Comparison of ENCODE assay signal across 27 cellular contexts in genomic region chr13:73167046-73167820, GRCh38.
DNase-seq lines count a peak whose midpoint lies in the region; ATAC-seq and TF ChIP-seq lines count a peak whose summit lies in the region.
"Had no signal": no experiment of that assay in that cellular context is flagged by ENCODE, and none has a peak within 500 bp of the region (broad histone marks: within the 10 kb centered on the region; RNA-seq: fewer than 3 reads in every experiment).

No MANE protein-coding gene starts in this region.

- H3K36me3 ChIP-seq in transverse colon (no peaks in the 10 kb centered on the region), testis (ENCODE audit: low read depth, missing control alignments) (no peaks in the 10 kb centered on the region)
- H3K36me3 ChIP-seq: adrenal gland, brain microvascular endothelial cell, gastrocnemius medialis, pancreas, right atrium auricular region, thoracic aorta, WERI-Rb-1 had no signal

- no peak overlapping the region for H3K4me3 ChIP-seq in transverse colon
- no peak overlapping the region for H3K4me3 ChIP-seq in testis
- H3K4me3 ChIP-seq: adrenal gland, gastrocnemius medialis, pancreas, right atrium auricular region, thoracic aorta had no signal

- DNase-seq in NCI-H82 (lab: John Stamatoyannopoulos, UW) (peak; percentile 10), NCI-H82 treated with DMSO at 0.1 percent for 48 hours (lab: John Stamatoyannopoulos, UW; ENCODE audit: unreplicated experiment) (no peak), astrocyte of the hippocampus (ENCODE audit: low read depth, low spot score) (peak; percentile 11), foreskin keratinocyte (peak; percentile 20 to 26), transverse colon (no peak), GOT3 (lab: John Stamatoyannopoulos, UW) (no peak), SK-N-DZ (ENCODE audit: low spot score) (no peak), testis (no peak)
- DNase-seq: activated CD4-positive, alpha-beta T cell treated with anti-CD3 and anti-CD28 coated beads, Interleukin-2, amount 10 ng/mL, durations not matched to agents 24 days and 14 days; activated T-cell treated with anti-CD3 and anti-CD28 coated beads, Interleukin-2, amount 50 U/mL, for 4 hours; adrenal gland; brain microvascular endothelial cell; effector CD4-positive, alpha-beta T cell; EL; erythroblast; gastrocnemius medialis; KBM-7; NCI-H2107; NCI-H446; NCI-H774; pancreas; stimulated activated naive CD4-positive, alpha-beta T cell treated with Interleukin-2 at 50 U/mL for 16 hours; T1000; WERI-Rb-1 had no signal

- 39 to 52% methylated on average over 3 to 4 of the region's 4 CpGs for WGBS in transverse colon (ENCODE audit: low coverage in 1 of 2), 2 donors
- WGBS in testis, 2 donors = 59 to 60% methylated on average over 4 of the region's 4 CpGs

- no peak for TF ChIP-seq POLR2A in transverse colon (IDR thresholded peaks at IDR 0.05)
- no peak for TF ChIP-seq POLR2A in testis (IDR thresholded peaks at IDR 0.05)

- H3K27me3 ChIP-seq in foreskin keratinocyte (no peaks in the 10 kb centered on the region), transverse colon (no peaks in the 10 kb centered on the region), testis (no peaks in the 10 kb centered on the region)
- H3K27me3 ChIP-seq: adrenal gland, brain microvascular endothelial cell, gastrocnemius medialis, pancreas, right atrium auricular region had no signal

- intact Hi-C loops in transverse colon (cut with DNase I; ENCODE audit: low total_unique reads) (no loop called here), testis (cut with DNase I; ENCODE audit: low total_unique reads) (no loop called here)

- no peak for TF ChIP-seq EP300 in transverse colon (IDR thresholded peaks at IDR 0.05; ENCODE audit: low read depth)

- H3K4me1 ChIP-seq in foreskin keratinocyte (peaks cover 46% of the 10 kb centered on the region), transverse colon (peaks cover 0 to 46% (median 29%) of the 10 kb centered on the region in 4 donors), testis (no peaks in the 10 kb centered on the region)
- H3K4me1 ChIP-seq: adrenal gland, gastrocnemius medialis, pancreas, right atrium auricular region had no signal

- H3K27ac ChIP-seq in foreskin keratinocyte (peak overlapping the region; percentile 98), transverse colon (peak overlapping the region in 3 of 4 donors; percentile 49 to 82 (median 81)), testis (no peak overlapping the region)
- H3K27ac ChIP-seq: 22Rv1, adrenal gland, brain microvascular endothelial cell, gastrocnemius medialis, pancreas, right atrium auricular region, thoracic aorta, WERI-Rb-1 had no signal

- in situ Hi-C loops in transverse colon (cut with MboI; ENCODE audit: low pct_ligation_motif_present in 1 of 4, low pct_unique_long_range_greater_than_20kb in 1 of 4, low sequenced_read_pairs in 3 of 4) = no loop called here

- H3K9me3 ChIP-seq in transverse colon (no peaks in the 10 kb centered on the region), testis (no peaks in the 10 kb centered on the region)
- H3K9me3 ChIP-seq: adrenal gland, gastrocnemius medialis, pancreas, right atrium auricular region, thoracic aorta had no signal

- TF ChIP-seq CTCF in foreskin keratinocyte (conservative IDR thresholded peaks at IDR 0.05) (no peak), transverse colon (IDR thresholded peaks at IDR 0.05) (no peak), testis (IDR thresholded peaks at IDR 0.05) (no peak)

- ATAC-seq in foreskin keratinocyte = no peak
- ATAC-seq: gastrocnemius medialis, pancreas had no signal

Comparison
In these comparisons a context has a peak if more than half of its experiments do, and no peak if none do; other contexts are left out.
1. DNase-seq: peak in NCI-H82 (single experiment), astrocyte of the hippocampus (single experiment) and foreskin keratinocyte (2 of 2); none in NCI-H82 treated with DMSO at 0.1 percent for 48 hours (single experiment), transverse colon (single experiment), GOT3 (single experiment), SK-N-DZ (single experiment) and testis (single experiment).
2. H3K27ac ChIP-seq: peak in foreskin keratinocyte (single experiment) and transverse colon (3 of 4); none in testis (0 of 2).